In genomic region chr4:5003918-5004317, GRCh38 we compare ENCODE assay signal across 37 cellular contexts. TPM values are rescaled to one million over a fixed set of nuclear protein-coding genes. Genes with fewer than 3 reads are reported as not detected.
"Had no signal": no experiment of that assay in that cellular context is flagged by ENCODE, and none has a peak within 500 bp of the region (broad histone marks: within the 10 kb centered on the region; RNA-seq: fewer than 3 reads in every experiment).

No MANE protein-coding gene starts in this region.

- H3K27me3 ChIP-seq: MG63 had no signal

- H3K4me3 ChIP-seq: MG63 had no signal

- H3K9me3 ChIP-seq: MG63 had no signal

- H3K36me3 ChIP-seq: MG63 had no signal

- DNase-seq: Karpas-422, Kasumi-1, MG63, MM.1S, MV-4-11, NCI-H1048, NCI-H1092, NCI-H1092 treated with DMSO at 0.1 percent for 48 hours, NCI-H1105, NCI-H1105 treated with DMSO at 0.1 percent for 48 hours, NCI-H1417, NCI-H1417 treated with DMSO at 0.1 percent for 48 hours, NCI-H1436, NCI-H1436 treated with DMSO at 0.1 percent for 48 hours, NCI-H146, NCI-H1694, NCI-H1694 treated with DMSO at 0.1 percent for 48 hours, NCI-H187, NCI-H187 treated with DMSO at 0.1 percent for 48 hours, NCI-H2029, NCI-H2081, NCI-H2081 treated with DMSO at 0.1 percent for 48 hours, NCI-H2107, NCI-H2171, NCI-H2171 treated with DMSO at 0.1 percent for 48 hours, NCI-H2227 treated with DMSO at 0.1 percent for 48 hours, NCI-H226, NCI-H345, NCI-H446, NCI-H446 treated with DMSO at 0.1 percent for 48 hours, NCI-H510A, NCI-H510A treated with DMSO at 0.1 percent for 48 hours, NCI-H524, NCI-H524 treated with DMSO at 0.1 percent for 48 hours had no signal

RNA-seq across cellular contexts. Expression of gene CYTL1, which starts 15.3 kb away (rescaled TPM):
- total RNA-seq: LHCN-M2, MCF 10A, NCI-H460 had no signal

RNA-seq across cellular contexts. Expression of gene STK32B, which starts 47.4 kb away (rescaled TPM):
- total RNA-seq: MCF 10A had no signal
